ENCODE assay signal across 1 cellular context in the genomic region with DNA sequence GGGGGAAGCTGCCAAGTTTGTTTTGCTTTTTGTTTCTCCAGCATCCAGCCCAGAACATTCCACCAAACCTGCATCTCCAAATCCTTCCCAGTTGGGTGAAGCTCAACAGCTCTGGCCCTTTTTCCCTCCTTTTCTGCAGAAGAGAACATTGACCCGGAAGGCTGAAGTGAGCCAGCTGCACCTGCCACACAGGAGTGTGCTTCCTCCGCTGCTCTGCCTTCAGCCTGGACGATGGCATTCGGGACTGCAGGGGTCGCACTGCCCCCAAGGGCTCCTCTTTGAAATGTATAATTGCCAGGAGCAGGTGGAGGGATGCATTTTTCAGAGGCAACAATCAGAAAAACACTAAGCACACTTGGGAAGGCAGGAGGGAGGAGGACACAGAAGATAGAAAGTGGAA.
A peak's percentile ranks its signal among the peaks of the same experiment; 100 is the strongest.
TF ChIP-seq lines count a peak whose summit lies in the region.

No MANE protein-coding gene starts in this region.

TF ChIP-seq in H1, 55 proteins besides CTCF, POLR2A, EP300 and RAD21:
- TF ChIP-seq, protein P1, sequence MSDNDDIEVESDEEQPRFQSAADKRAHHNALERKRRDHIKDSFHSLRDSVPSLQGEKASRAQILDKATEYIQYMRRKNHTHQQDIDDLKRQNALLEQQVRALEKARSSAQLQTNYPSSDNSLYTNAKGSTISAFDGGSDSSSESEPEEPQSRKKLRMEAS (IDR thresholded peaks at IDR 0.05), result peak; percentile 62
- TF ChIP-seq CREB1 (IDR thresholded peaks at IDR 0.05), result no peak
- TF ChIP-seq, protein P2, sequence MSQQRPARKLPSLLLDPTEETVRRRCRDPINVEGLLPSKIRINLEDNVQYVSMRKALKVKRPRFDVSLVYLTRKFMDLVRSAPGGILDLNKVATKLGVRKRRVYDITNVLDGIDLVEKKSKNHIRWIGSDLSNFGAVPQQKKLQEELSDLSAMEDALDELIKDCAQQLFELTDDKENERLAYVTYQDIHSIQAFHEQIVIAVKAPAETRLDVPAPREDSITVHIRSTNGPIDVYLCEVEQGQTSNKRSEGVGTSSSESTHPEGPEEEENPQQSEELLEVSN (IDR thresholded peaks at IDR 0.05), result peak; percentile 72
